ENCODE assay signal across 8 cellular contexts in genomic region chr1:4652631-4653327, GRCh38. TPM values are rescaled to one million over a fixed set of nuclear protein-coding genes. Genes with fewer than 3 reads are reported as not detected.
DNase-seq lines count a peak whose midpoint lies in the region; ATAC-seq and TF ChIP-seq lines count a peak whose summit lies in the region.

No MANE protein-coding gene starts in this region.

- TF ChIP-seq EP300 in gastroesophageal sphincter (IDR thresholded peaks at IDR 0.05), result no peak

- H3K27ac ChIP-seq in BLaER1, result no peak overlapping the region
- H3K27ac ChIP-seq in GM23248, result no peak overlapping the region
- no peak overlapping the region for H3K27ac ChIP-seq in gastroesophageal sphincter
- no peak overlapping the region for H3K27ac ChIP-seq in psoas muscle
- H3K27ac ChIP-seq in vagina, result no peak overlapping the region

- in situ Hi-C loops in GM23248 (cut with MboI), result loop anchor here (25.0 kb wide), 1 partner anchor 1260 kb away; no protein-coding TSS in a partner anchor

- H3K79me2 ChIP-seq in GM23248 (ENCODE audit: insufficient read depth), result no peaks in the 10 kb centered on the region

- peak; percentile 62 for ATAC-seq in gastroesophageal sphincter
- ATAC-seq in psoas muscle, result peak; percentile 42 to 74 (median 58)

- TF ChIP-seq POLR2A in gastroesophageal sphincter (IDR thresholded peaks at IDR 0.05), result no peak
- TF ChIP-seq POLR2A in vagina (IDR thresholded peaks at IDR 0.05), result no peak

- H3K4me1 ChIP-seq in BLaER1, result peaks cover 54% of the 10 kb centered on the region
- H3K4me1 ChIP-seq in GM23248 (ENCODE audit: insufficient read depth), result no peaks in the 10 kb centered on the region
- peaks cover 0 to 43% (median 0%) of the 10 kb centered on the region in 3 donors for H3K4me1 ChIP-seq in gastroesophageal sphincter
- H3K4me1 ChIP-seq in psoas muscle, result no peaks in the 10 kb centered on the region
- H3K4me1 ChIP-seq in vagina, result peaks cover 13% of the 10 kb centered on the region

- H3K36me3 ChIP-seq in BLaER1 (no peaks in the 10 kb centered on the region), GM23248 (ENCODE audit: low read depth) (no peaks in the 10 kb centered on the region), gastroesophageal sphincter (no peaks in the 10 kb centered on the region), psoas muscle (ENCODE audit: insufficient read depth in 1 of 2, low read depth in 1 of 2) (no peaks in the 10 kb centered on the region), vagina (no peaks in the 10 kb centered on the region)

- TF ChIP-seq CTCF in gastroesophageal sphincter (IDR thresholded peaks at IDR 0.05), result peak; percentile 72 to 96 (median 86)
- peak; percentile 78 for TF ChIP-seq CTCF in psoas muscle (IDR thresholded peaks at IDR 0.05)
- peak; percentile 60 to 93 (median 68) for TF ChIP-seq CTCF in vagina (IDR thresholded peaks at IDR 0.05)

- peaks cover 67% of the 10 kb centered on the region for H3K27me3 ChIP-seq in BLaER1
- H3K27me3 ChIP-seq in GM23248 (replicated peaks; ENCODE audit: insufficient read depth), result peaks cover 11% of the 10 kb centered on the region
- H3K27me3 ChIP-seq in gastroesophageal sphincter, result peaks cover 96% of the 10 kb centered on the region
- H3K27me3 ChIP-seq in psoas muscle (ENCODE audit: insufficient read depth in 3 of 3, low read length in 2 of 3), result peaks cover 0 to 71% (median 25%) of the 10 kb centered on the region in 3 donors
- no peaks in the 10 kb centered on the region for H3K27me3 ChIP-seq in vagina

- DNase-seq in GM23248 (peak; percentile 55), RPMI7951 (ENCODE audit: low read depth) (peak; percentile 57), psoas muscle (peak; percentile 49 to 74), vagina (ENCODE audit: extremely low spot score in 2 of 2) (no peak), NCI-H1105 (lab: John Stamatoyannopoulos, UW) (no peak)
- peak; percentile 32 for DNase-seq in activated effector memory CD4-positive, alpha-beta T cell treated with Interleukin-2 at 50 U/mL for 16 hours

- peaks cover 44% of the 10 kb centered on the region for H4K20me1 ChIP-seq in BLaER1
- H4K20me1 ChIP-seq in GM23248 (ENCODE audit: insufficient read depth), result no peaks in the 10 kb centered on the region

- no peaks in the 10 kb centered on the region for H3K9me2 ChIP-seq in GM23248 (ENCODE audit: insufficient read depth)

- peak overlapping the region; percentile 20; the same call in 1 of the 2 replicates for H3K4me2 ChIP-seq in BLaER1
- H3K4me2 ChIP-seq in GM23248 (ENCODE audit: unreplicated experiment), result no peak overlapping the region

- H3K9ac ChIP-seq in BLaER1 (no peak overlapping the region), GM23248 (no peak overlapping the region)

- no peaks in the 10 kb centered on the region for H3F3A ChIP-seq in GM23248 (ENCODE audit: insufficient read depth)

- WGBS in GM23248 (ENCODE audit: low coverage in 1 of 2, low lambda C conversion rate in 2 of 2, missing lambda C conversion rate in 2 of 2), 2 experiments, result 14 to 17% methylated on average over 28 to 31 of the region's 31 CpGs
- WGBS in gastroesophageal sphincter (ENCODE audit: low coverage in 1 of 2), 2 donors, result 0 to 10% methylated on average over 2 to 4 of the region's 31 CpGs
- WGBS in psoas muscle, 3 donors, result 19 to 22% (median 19%) methylated on average over 30 to 31 of the region's 31 CpGs

- intact Hi-C loops in psoas muscle (cut with DNase I) (loop anchor here in 1 of 2 donors (10.0 kb wide), 1 partner anchor 172 kb away; no protein-coding TSS in a partner anchor), vagina (cut with DNase I) (no loop called here)

- H3K9me3 ChIP-seq in BLaER1, result no peaks in the 10 kb centered on the region
- no peaks in the 10 kb centered on the region for H3K9me3 ChIP-seq in GM23248 (ENCODE audit: low read depth)
- no peaks in the 10 kb centered on the region for H3K9me3 ChIP-seq in gastroesophageal sphincter
- no peaks in the 10 kb centered on the region for H3K9me3 ChIP-seq in psoas muscle
- H3K9me3 ChIP-seq in vagina, result no peaks in the 10 kb centered on the region

- peak overlapping the region; percentile 57; the same call in 1 of the 2 replicates for H2AFZ ChIP-seq in GM23248

- H3K4me3 ChIP-seq in BLaER1 (no peak overlapping the region), GM23248 (no peak overlapping the region), gastroesophageal sphincter (peak overlapping the region in 1 of 2 donors; percentile 14), psoas muscle (no peak overlapping the region), vagina (no peak overlapping the region)

RNA-seq across cellular contexts. Expression of gene AJAP1, which starts 1.6 kb away (rescaled TPM):
- under 0.01 and 0.86 TPM in 2 replicates for total RNA-seq in GM23248 (2014; rRNA removed; shearing (Covaris generic))
- 0.03 TPM in 1 of 2 replicates, not detected in the other for polyA plus RNA-seq in GM23248 (2016; fragmentation: Nextera tagmentation; extraction: Ambion mirVana)
- total RNA-seq in RPMI7951 (2014; rRNA removed; shearing (Covaris generic)), result 2.2 TPM in 2 replicates
- under 1 TPM; 0.12 to 0.81 (median 0.32) TPM for total RNA-seq in gastroesophageal sphincter
- 1 to 10 TPM in 1 of 4 donors, under 1 TPM in 3; 0.04 to 1.4 (median 0.22) TPM for total RNA-seq in psoas muscle
- polyA plus RNA-seq in psoas muscle, result under 1 TPM; under 0.01 to 0.11 (median 0.01) TPM
- 1.7 TPM for total RNA-seq in vagina

Comparison
In these comparisons a context has a peak if more than half of its experiments do, and no peak if none do; other contexts are left out.
1. DNase-seq: peak in GM23248 (single experiment), RPMI7951 (single experiment), activated effector memory CD4-positive, alpha-beta T cell treated with Interleukin-2 at 50 U/mL for 16 hours (single experiment) and psoas muscle (2 of 2); none in vagina (0 of 2) and NCI-H1105 (single experiment).
2. Peak in every context shown above with its lines, with median percentiles within 50 percentile points of each other: CTCF ChIP-seq.